9 cellular contexts compared by ENCODE assay signal in the genomic region with DNA sequence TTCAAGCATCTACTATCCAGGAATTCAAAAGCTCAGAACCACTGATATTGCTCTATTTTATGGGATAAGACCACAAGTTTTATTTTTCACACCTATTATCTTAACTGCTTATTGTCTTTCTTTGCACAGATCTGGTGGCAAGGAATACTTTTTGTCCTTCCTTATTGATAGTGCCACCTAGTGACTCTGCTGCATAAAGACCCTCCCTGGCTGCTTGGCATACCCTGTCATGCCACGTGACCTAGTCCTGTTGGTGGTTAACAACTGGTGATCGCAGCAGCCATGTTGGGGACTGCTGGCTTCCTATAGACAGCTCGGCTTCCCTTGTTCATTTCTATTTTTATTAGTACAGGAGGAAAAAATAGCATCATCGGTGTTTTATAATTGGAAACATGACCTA.
A peak's percentile ranks its signal among the peaks of the same experiment; 100 is the strongest.
DNase-seq lines count a peak whose midpoint lies in the region; ATAC-seq and TF ChIP-seq lines count a peak whose summit lies in the region.
"Had no signal": no experiment of that assay in that cellular context is flagged by ENCODE, and none has a peak within 500 bp of the region (broad histone marks: within the 10 kb centered on the region; RNA-seq: fewer than 3 reads in every experiment).

No MANE protein-coding gene starts in this region.

- H3K4me3 ChIP-seq in left lung (no peak overlapping the region), thyroid gland (replicated peaks in 1 of 3) (no peak overlapping the region)

- no peaks in the 10 kb centered on the region for H3K9me3 ChIP-seq in left lung
- H3K9me3 ChIP-seq in thyroid gland: no peaks in the 10 kb centered on the region

- H3K27me3 ChIP-seq in left lung: no peaks in the 10 kb centered on the region
- no peaks in the 10 kb centered on the region for H3K27me3 ChIP-seq in thyroid gland

- DNase-seq in ELR (ENCODE audit: low read depth): peak; percentile 4
- DNase-seq in KG1 (lab: John Stamatoyannopoulos, UW): peak; percentile 33
- peak; percentile 75 for DNase-seq in SK-MEL-5 (ENCODE audit: low read depth, low spot score)
- DNase-seq in left lung: no peak
- DNase-seq in GM20000 (ENCODE audit: low spot score): no peak
- DNase-seq in thyroid gland: no peak
- no peak for DNase-seq in T-helper 9 cell
- DNase-seq in pons (ENCODE audit: low spot score): no peak
- DNase-seq: natural killer cell had no signal

- no peak overlapping the region for H3K27ac ChIP-seq in left lung
- no peak overlapping the region for H3K27ac ChIP-seq in thyroid gland

- intact Hi-C loops in left lung (cut with DNase I): no loop called here
- intact Hi-C loops in thyroid gland (cut with DNase I): no loop called here

- no peak for TF ChIP-seq POLR2A in thyroid gland (IDR thresholded peaks at IDR 0.05)

- WGBS in thyroid gland, 2 donors: 62 to 68% methylated on average over 4 of the region's 4 CpGs

- TF ChIP-seq CTCF in left lung (IDR thresholded peaks at IDR 0.05): no peak
- no peak for TF ChIP-seq CTCF in GM20000 (IDR thresholded peaks at IDR 0.05; ENCODE audit: extremely low read depth, missing control alignments)
- peak in 1 of 6 experiments; percentile 10 for TF ChIP-seq CTCF in thyroid gland (IDR thresholded peaks at IDR 0.05)

- ATAC-seq in left lung: peak; percentile 16

- in situ Hi-C loops in SK-MEL-5 (cut with HindIII; ENCODE audit: low pct_unique_long_range_greater_than_20kb, low sequenced_read_pairs): no loop called here

- no peaks in the 10 kb centered on the region for H3K4me1 ChIP-seq in left lung
- H3K4me1 ChIP-seq in thyroid gland: no peaks in the 10 kb centered on the region

- H3K36me3 ChIP-seq in left lung: no peaks in the 10 kb centered on the region
- H3K36me3 ChIP-seq in thyroid gland: no peaks in the 10 kb centered on the region

Comparison
In these comparisons a context has a peak if more than half of its experiments do, and no peak if none do; other contexts are left out.
1. DNase-seq: peak in ELR (single experiment), KG1 (single experiment) and SK-MEL-5 (single experiment); none in left lung (0 of 2), GM20000 (single experiment), thyroid gland (0 of 2), T-helper 9 cell (single experiment) and pons (single experiment).